Comparison of ENCODE assay signal across 1 cellular context in genomic region chr1:944341-945325, GRCh38.
TF ChIP-seq lines count a peak whose summit lies in the region.

No MANE protein-coding gene starts in this region.

TF ChIP-seq in endothelial cell of umbilical vein, 7 proteins besides CTCF, POLR2A, EP300 and RAD21:
- TF ChIP-seq EZH2 (IDR thresholded peaks at IDR 0.05; ENCODE audit: borderline replicate concordance, low read depth, low read length, severe bottlenecking) (no peak), FOS (IDR thresholded peaks at IDR 0.05; ENCODE audit: borderline replicate concordance, insufficient read depth, low read length) (no peak), MAX (IDR thresholded peaks at IDR 0.05; ENCODE audit: insufficient read depth, insufficient read length) (no peak), POLR2AphosphoS5 (IDR thresholded peaks at IDR 0.05; ENCODE audit: insufficient read depth, low read depth, low read length) (no peak), GATA2 (IDR thresholded peaks at IDR 0.05; ENCODE audit: insufficient read depth, insufficient read length, low read depth, low read length) (no peak), JUN (IDR thresholded peaks at IDR 0.05; ENCODE audit: borderline replicate concordance, insufficient read depth, insufficient read length, low read depth) (no peak), MYC (IDR thresholded peaks at IDR 0.05; ENCODE audit: low read depth, low read length) (no peak)
